19 cellular contexts compared by ENCODE assay signal in the genomic region with DNA sequence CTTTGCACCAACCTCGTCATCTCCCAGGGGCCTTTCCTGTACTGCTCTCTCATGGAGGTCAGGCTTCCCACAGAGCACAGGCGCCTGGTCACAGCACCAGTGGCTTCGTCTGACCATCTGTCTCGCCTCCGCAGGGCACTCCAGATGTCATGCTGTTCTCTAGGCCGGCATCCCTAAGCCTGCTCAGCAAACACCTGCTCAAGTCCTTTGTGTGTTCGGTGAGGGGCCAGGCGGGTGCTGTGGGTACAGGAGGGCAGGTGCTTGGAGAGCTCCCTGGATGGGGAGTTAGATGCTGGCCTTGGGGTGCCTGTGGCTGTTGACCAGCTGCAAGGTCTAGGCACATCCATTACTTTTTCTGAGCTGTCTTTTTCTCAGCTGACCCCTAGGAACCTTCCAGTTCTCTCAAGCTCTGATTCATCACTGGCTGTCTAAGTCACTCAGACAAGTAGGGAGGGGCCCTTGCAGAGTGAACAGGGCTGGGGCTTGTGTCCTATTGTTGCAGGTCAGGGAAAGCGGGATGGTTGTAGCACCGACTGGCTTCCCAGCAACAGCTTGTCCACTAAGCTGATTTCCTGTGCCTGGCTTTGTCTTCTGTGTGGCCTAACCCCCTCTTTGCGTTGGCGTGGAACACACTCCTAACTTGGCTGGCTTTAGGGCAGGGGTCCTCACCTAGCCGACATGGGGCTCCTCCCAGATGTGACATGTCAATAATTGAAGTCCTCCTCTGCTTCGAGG. TPM values are rescaled to one million over a fixed set of nuclear protein-coding genes. Genes with fewer than 3 reads are reported as not detected.
DNase-seq lines count a peak whose midpoint lies in the region; ATAC-seq and TF ChIP-seq lines count a peak whose summit lies in the region.
"Had no signal": no experiment of that assay in that cellular context is flagged by ENCODE, and none has a peak within 500 bp of the region (broad histone marks: within the 10 kb centered on the region; RNA-seq: fewer than 3 reads in every experiment).

No MANE protein-coding gene starts in this region.

- H3K27ac ChIP-seq in WERI-Rb-1 = peak overlapping the region; percentile 99
- H3K27ac ChIP-seq: BLaER1, esophagus squamous epithelium, prostate gland had no signal

- peaks cover 3% of the 10 kb centered on the region for H3K9me3 ChIP-seq in WERI-Rb-1 (ENCODE audit: severe bottlenecking)
- H3K9me3 ChIP-seq: BLaER1, esophagus squamous epithelium, prostate gland had no signal

- no peak for ATAC-seq in GM18517 (IDR thresholded peaks at IDR 0.05; ENCODE audit: unreplicated experiment)
- ATAC-seq: stimulated activated naive B cell treated with anti-CD40 and anti-IgM and Interleukin-4, amounts not matched to agents 10 μg/mL and 1 μg/mL and 100 μg/mL, for 72 hours had no signal

- H3K36me3 ChIP-seq in WERI-Rb-1 = peaks cover 67% of the 10 kb centered on the region
- H3K36me3 ChIP-seq: esophagus squamous epithelium, prostate gland had no signal

- peak; percentile 37 for DNase-seq in DMS153 (lab: John Stamatoyannopoulos, UW)
- DNase-seq in NCI-H146 treated with DMSO at 0.1 percent for 48 hours (lab: John Stamatoyannopoulos, UW; ENCODE audit: unreplicated experiment) = peak; percentile 94
- DNase-seq in WERI-Rb-1 = peak; percentile 96
- peak; percentile 84 for DNase-seq in mesenteric fat pad (ENCODE audit: low spot score)
- DNase-seq in GM19238 (ENCODE audit: insufficient read length, low spot score) = no peak
- no peak for DNase-seq in UCSD-AML1 (lab: John Stamatoyannopoulos, UW; ENCODE audit: unreplicated experiment)
- DNase-seq in amygdala (lab: John Stamatoyannopoulos, UW) = no peak
- DNase-seq: cerebellar nuclear complex; esophagus squamous epithelium; mesendoderm; NCI-H2029; stimulated activated CD4-positive, alpha-beta T cell treated with anti-CD3 and anti-CD28 coated beads, Interleukin-2, amount 100 ng/mL, for 48 hours; stimulated activated naive B cell treated with anti-CD40 and anti-IgM and Interleukin-4, amounts not matched to agents 10 μg/mL and 1 μg/mL and 100 μg/mL, for 72 hours; T1000 had no signal

- no peak for TF ChIP-seq CTCF in WERI-Rb-1 (IDR thresholded peaks at IDR 0.05; ENCODE audit: low read depth, low read length)

- no peaks in the 10 kb centered on the region for H3K27me3 ChIP-seq in WERI-Rb-1 (ENCODE audit: insufficient read depth, low read depth, severe bottlenecking)
- H3K27me3 ChIP-seq: BLaER1, esophagus squamous epithelium had no signal

- H3K4me3 ChIP-seq in WERI-Rb-1 (ENCODE audit: low read depth, low read length) = no peak overlapping the region; the same call in 1 of the 2 replicates
- H3K4me3 ChIP-seq: BLaER1, esophagus squamous epithelium, prostate gland had no signal

RNA-seq across cellular contexts. Expression of a gene that starts 9.2 kb away (rescaled TPM):
- 151 TPM for total RNA-seq in mesenteric fat pad
- total RNA-seq: activated CD8-positive, alpha-beta memory T cell treated with anti-CD3 and anti-CD28 coated beads for 36 hours; HT-29 had no signal

RNA-seq across cellular contexts. Expression of a gene that starts 35.3 kb away (rescaled TPM):
- total RNA-seq in mesenteric fat pad = not detected

RNA-seq across cellular contexts. Expression of a gene that starts 36.0 kb away (rescaled TPM):
- total RNA-seq in mesenteric fat pad = 55.4 TPM

Comparison
In these comparisons a context has a peak if more than half of its experiments do, and no peak if none do; other contexts are left out.
1. DNase-seq: peak in DMS153 (single experiment), NCI-H146 treated with DMSO at 0.1 percent for 48 hours (single experiment), WERI-Rb-1 (single experiment) and mesenteric fat pad (single experiment); none in GM19238 (single experiment), UCSD-AML1 (single experiment) and amygdala (0 of 56).